In the genomic region with DNA sequence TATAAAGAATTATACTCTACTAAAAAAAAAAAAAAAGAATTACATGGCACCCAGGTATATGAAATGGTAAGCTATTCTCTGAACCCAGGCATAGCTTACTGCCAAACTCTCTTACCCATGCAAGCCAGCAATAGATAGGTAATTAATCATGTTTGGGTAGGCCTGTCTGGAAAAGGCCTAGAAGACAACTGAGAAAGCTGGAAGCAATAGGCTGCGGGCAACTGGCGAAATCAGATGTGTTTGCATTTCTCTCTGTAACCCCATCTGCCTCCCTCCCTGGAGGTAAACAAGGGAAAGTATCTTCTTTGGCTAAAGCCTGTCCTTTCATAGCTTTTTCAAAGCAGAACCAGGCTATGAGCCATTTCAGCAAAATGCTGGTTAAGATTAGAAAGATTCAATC, we compare ENCODE assay signal across 17 cellular contexts.
DNase-seq lines count a peak whose midpoint lies in the region; ATAC-seq lines count a peak whose summit lies in the region.
"Had no signal": no experiment of that assay in that cellular context is flagged by ENCODE, and none has a peak within 500 bp of the region (broad histone marks: within the 10 kb centered on the region; RNA-seq: fewer than 3 reads in every experiment).

No MANE protein-coding gene starts in this region.

- ATAC-seq in HG03342 (IDR thresholded peaks at IDR 0.05; ENCODE audit: unreplicated experiment): no peak
- ATAC-seq: K562, PC-3 had no signal

- DNase-seq in DMS53 (lab: John Stamatoyannopoulos, UW) (peak; percentile 34), DMS53 treated with DMSO at 0.1 percent for 48 hours (lab: John Stamatoyannopoulos, UW; ENCODE audit: unreplicated experiment) (no peak), COR-L47 (lab: John Stamatoyannopoulos, UW) (peak; percentile 10), NCI-H446 (lab: John Stamatoyannopoulos, UW) (peak; percentile 35 to 62), SHP77 treated with DMSO at 0.1 percent for 48 hours (lab: John Stamatoyannopoulos, UW) (peak; percentile 44), cerebellar cortex (ENCODE audit: low spot score) (no peak)
- DNase-seq in stimulated activated CD4-positive, alpha-beta T cell treated with anti-CD3 and anti-CD28 coated beads, Interleukin-2, amount 100 ng/mL, for 24 hours: no peak
- DNase-seq: Caco-2, NCI-H1092 treated with DMSO at 0.1 percent for 48 hours, NCI-H187 treated with DMSO at 0.1 percent for 48 hours, NCI-H2171 treated with DMSO at 0.1 percent for 48 hours, NCI-H524 treated with DMSO at 0.1 percent for 48 hours, PC-3, RPMI8226, SJCRH30 had no signal

Comparison
In these comparisons a context has a peak if more than half of its experiments do, and no peak if none do; other contexts are left out.
1. DNase-seq: peak in DMS53 (single experiment), COR-L47 (single experiment), NCI-H446 (2 of 2) and SHP77 treated with DMSO at 0.1 percent for 48 hours (single experiment); none in DMS53 treated with DMSO at 0.1 percent for 48 hours (single experiment), stimulated activated CD4-positive, alpha-beta T cell treated with anti-CD3 and anti-CD28 coated beads, Interleukin-2, amount 100 ng/mL, for 24 hours (0 of 2) and cerebellar cortex (single experiment).